13 cellular contexts compared by ENCODE assay signal in genomic region chr14:95433094-95433478, GRCh38.
"Had no signal": no experiment of that assay in that cellular context is flagged by ENCODE, and none has a peak within 500 bp of the region (broad histone marks: within the 10 kb centered on the region; RNA-seq: fewer than 3 reads in every experiment).

No MANE protein-coding gene starts in this region.

- DNase-seq: activated CD4-positive, alpha-beta T cell treated with anti-CD3 and anti-CD28 coated beads, Interleukin-2, amount 50 U/mL, for 1 hour; activated naive CD4-positive, alpha-beta T cell treated with anti-CD3 and anti-CD28 coated beads for 36 hours; activated T-cell treated with anti-CD3 and anti-CD28 coated beads for 4 hours; esophagus squamous epithelium; gastrocnemius medialis; heart right ventricle; left lung; mesendoderm; stimulated activated CD4-positive, alpha-beta T cell treated with anti-CD3 and anti-CD28 coated beads, Interleukin-15, amount 100 ng/mL, for 24 hours; stimulated activated CD4-positive, alpha-beta T cell treated with anti-CD3 and anti-CD28 coated beads, Interleukin-4, amount 100 ng/mL, for 24 hours; stomach had no signal

- H3K9me3 ChIP-seq: esophagus squamous epithelium, gastrocnemius medialis, left lung, stomach, thoracic aorta had no signal

- ATAC-seq: activated T-helper 17 cell treated with anti-CD3 and anti-CD28 coated beads, Interleukin-2, amount 50 U/mL, for 72 hours had no signal

- H3K27ac ChIP-seq: esophagus squamous epithelium, gastrocnemius medialis, left lung, stomach, thoracic aorta had no signal

- H3K4me1 ChIP-seq: gastrocnemius medialis, left lung, stomach had no signal

- H3K4me3 ChIP-seq: esophagus squamous epithelium, gastrocnemius medialis, heart right ventricle, left lung, stomach, thoracic aorta had no signal

- H3K27me3 ChIP-seq: esophagus squamous epithelium, gastrocnemius medialis, heart right ventricle, left lung, stomach had no signal
